Comparison of ENCODE assay signal across 27 cellular contexts in genomic region chr10:69060127-69060798, GRCh38. TPM values are rescaled to one million over a fixed set of nuclear protein-coding genes. Genes with fewer than 3 reads are reported as not detected.
DNase-seq lines count a peak whose midpoint lies in the region; ATAC-seq and TF ChIP-seq lines count a peak whose summit lies in the region.
"Had no signal": no experiment of that assay in that cellular context is flagged by ENCODE, and none has a peak within 500 bp of the region (broad histone marks: within the 10 kb centered on the region; RNA-seq: fewer than 3 reads in every experiment).

No MANE protein-coding gene starts in this region.

- H3K27me3 ChIP-seq in right cardiac atrium (ENCODE audit: control insufficient read depth, insufficient read depth): no peaks in the 10 kb centered on the region
- H3K27me3 ChIP-seq in dorsolateral prefrontal cortex: peaks cover 0 to 4% (median 0%) of the 10 kb centered on the region in 45 donors
- H3K27me3 ChIP-seq in uterus: no peaks in the 10 kb centered on the region
- H3K27me3 ChIP-seq: colonic mucosa, Peyer's patch, tibial artery had no signal

- no peak overlapping the region for H3K27ac Mint-ChIP-seq in stimulated activated memory B cell treated with anti-CD40 and anti-IgM and Interleukin-4, amounts not matched to agents 10 μg/mL and 1 μg/mL and 100 μg/mL, for 72 hours
- H3K27ac Mint-ChIP-seq: activated CD4-positive, alpha-beta memory T cell treated with anti-CD3 and anti-CD28 coated beads, Interleukin-2, amount 10 ng/mL, durations not matched to agents 7 days and 5 days; activated naive CD4-positive, alpha-beta T cell treated with anti-CD3 and anti-CD28 coated beads, Interleukin-2, amount 50 U/mL, for 24 hours; B cell; IgD-negative memory B cell; nephron progenitor cell; stimulated activated naive CD8-positive, alpha-beta T cell treated with anti-CD3 and anti-CD28 coated beads, Interleukin-15, amount 100 ng/mL, for 72 hours had no signal

- H3K36me3 ChIP-seq in uterus: no peaks in the 10 kb centered on the region
- H3K36me3 ChIP-seq: colonic mucosa, Peyer's patch, tibial artery had no signal

- H3K4me1 ChIP-seq in right cardiac atrium (ENCODE audit: control insufficient read depth, insufficient read depth, low read length): peaks cover 13% of the 10 kb centered on the region
- H3K4me1 ChIP-seq in uterus: no peaks in the 10 kb centered on the region

- H3K4me3 ChIP-seq in right cardiac atrium (ENCODE audit: low read length) (no peak overlapping the region), dorsolateral prefrontal cortex (no peak overlapping the region), uterus (no peak overlapping the region)
- H3K4me3 ChIP-seq: colonic mucosa, lung, mucosa of descending colon, tibial artery had no signal

- intact Hi-C loops in right cardiac atrium (cut with DNase I): no loop called here
- intact Hi-C loops in Right ventricle myocardium superior (cut with DNase I): no loop called here
- intact Hi-C loops in dorsolateral prefrontal cortex (cut with DNase I): no loop called here
- intact Hi-C loops in posterior vena cava (cut with DNase I): no loop called here
- intact Hi-C loops in uterus (cut with DNase I; ENCODE audit: low total_unique reads): no loop called here

- H3K36me3 Mint-ChIP-seq in stimulated activated memory B cell treated with anti-CD40 and anti-IgM and Interleukin-4, amounts not matched to agents 10 μg/mL and 1 μg/mL and 100 μg/mL, for 72 hours: no peaks in the 10 kb centered on the region
- H3K36me3 Mint-ChIP-seq: activated naive CD4-positive, alpha-beta T cell treated with anti-CD3 and anti-CD28 coated beads, Interleukin-2, amount 50 U/mL, for 24 hours; IgD-negative memory B cell had no signal

- TF ChIP-seq CTCF in dorsolateral prefrontal cortex (IDR thresholded peaks at IDR 0.05 in 54 of 56, conservative IDR thresholded peaks at IDR 0.05 in 2 of 56; ENCODE audit: low read depth in 1 of 56, partially characterized antibody in 56 of 56): no peak
- TF ChIP-seq CTCF in uterus (IDR thresholded peaks at IDR 0.05): no peak

- TF ChIP-seq POLR2A in uterus (IDR thresholded peaks at IDR 0.05): no peak

- WGBS in right cardiac atrium: 97% methylated on average over 8 of the region's 8 CpGs

- ATAC-seq in right cardiac atrium: no peak
- no peak for ATAC-seq in Right ventricle myocardium superior (ENCODE audit: poor library complexity)
- ATAC-seq in stimulated activated memory B cell treated with anti-CD40 and anti-IgM and Interleukin-4, amounts not matched to agents 10 μg/mL and 1 μg/mL and 100 μg/mL, for 72 hours: no peak
- ATAC-seq in GM19395 (IDR thresholded peaks at IDR 0.05; ENCODE audit: unreplicated experiment): no peak
- ATAC-seq: activated CD4-positive, CD25-positive, alpha-beta regulatory T cell treated with anti-CD3 and anti-CD28 coated beads, Interleukin-2, amount 50 U/mL, for 24 hours; activated T-helper 17 cell treated with anti-CD3 and anti-CD28 coated beads, Interleukin-2, amount 50 U/mL, for 72 hours; mucosa of descending colon; stimulated activated naive CD8-positive, alpha-beta T cell treated with anti-CD3 and anti-CD28 coated beads, Interleukin-15, amount 100 ng/mL, for 72 hours had no signal

- DNase-seq in right cardiac atrium (no peak), Right ventricle myocardium superior (no peak), dorsolateral prefrontal cortex (no peak), posterior vena cava (ENCODE audit: low spot score) (peak; percentile 5), uterus (no peak), NCI-H1417 (lab: John Stamatoyannopoulos, UW) (no peak)
- DNase-seq: activated CD4-positive, alpha-beta memory T cell treated with anti-CD3 and anti-CD28 coated beads, Interleukin-2, amount 10 ng/mL, durations not matched to agents 7 days and 5 days; activated CD8-positive, alpha-beta memory T cell treated with anti-CD3 and anti-CD28 coated beads, Interleukin-2, amount 50 U/mL, for 48 hours; colonic mucosa; GDM1; islet precursor cell; mucosa of descending colon; NCI-H1092; NCI-H1930; NCI-H526; nephron progenitor cell; Peyer's patch; stimulated activated naive CD8-positive, alpha-beta T cell treated with anti-CD3 and anti-CD28 coated beads, Interleukin-15, amount 100 ng/mL, for 72 hours; tibial artery had no signal

- H3K9me3 ChIP-seq in right cardiac atrium (ENCODE audit: control insufficient read depth, low read length) (no peaks in the 10 kb centered on the region), uterus (no peaks in the 10 kb centered on the region)
- H3K9me3 ChIP-seq: colonic mucosa, mucosa of descending colon, Peyer's patch, tibial artery had no signal

- H3K4me1 Mint-ChIP-seq in stimulated activated memory B cell treated with anti-CD40 and anti-IgM and Interleukin-4, amounts not matched to agents 10 μg/mL and 1 μg/mL and 100 μg/mL, for 72 hours: peaks cover 54% of the 10 kb centered on the region

- H3K4me3 Mint-ChIP-seq in stimulated activated memory B cell treated with anti-CD40 and anti-IgM and Interleukin-4, amounts not matched to agents 10 μg/mL and 1 μg/mL and 100 μg/mL, for 72 hours: no peak overlapping the region
- H3K4me3 Mint-ChIP-seq: activated naive CD4-positive, alpha-beta T cell treated with anti-CD3 and anti-CD28 coated beads, Interleukin-2, amount 50 U/mL, for 24 hours; nephron progenitor cell had no signal

- no peaks in the 10 kb centered on the region for H3K27me3 Mint-ChIP-seq in stimulated activated memory B cell treated with anti-CD40 and anti-IgM and Interleukin-4, amounts not matched to agents 10 μg/mL and 1 μg/mL and 100 μg/mL, for 72 hours
- H3K27me3 Mint-ChIP-seq: activated CD4-positive, alpha-beta memory T cell treated with anti-CD3 and anti-CD28 coated beads, Interleukin-2, amount 10 ng/mL, durations not matched to agents 7 days and 5 days; activated naive CD4-positive, alpha-beta T cell treated with anti-CD3 and anti-CD28 coated beads, Interleukin-2, amount 50 U/mL, for 24 hours; activated T-helper 17 cell treated with anti-CD3 and anti-CD28 coated beads, Interleukin-2, amount 50 U/mL, for 72 hours; B cell; IgD-negative memory B cell; stimulated activated naive CD8-positive, alpha-beta T cell treated with anti-CD3 and anti-CD28 coated beads, Interleukin-15, amount 100 ng/mL, for 72 hours had no signal

- H3K27ac ChIP-seq in right cardiac atrium (ENCODE audit: low read length) (peak overlapping the region; percentile 36), dorsolateral prefrontal cortex (peak overlapping the region in 35 of 59 donors; percentile 38 to 96 (median 87)), uterus (peak overlapping the region; percentile 79 to 85)

- no peaks in the 10 kb centered on the region for H3K9me3 Mint-ChIP-seq in stimulated activated memory B cell treated with anti-CD40 and anti-IgM and Interleukin-4, amounts not matched to agents 10 μg/mL and 1 μg/mL and 100 μg/mL, for 72 hours
- H3K9me3 Mint-ChIP-seq: activated CD4-positive, alpha-beta memory T cell treated with anti-CD3 and anti-CD28 coated beads, Interleukin-2, amount 10 ng/mL, durations not matched to agents 7 days and 5 days; activated naive CD4-positive, alpha-beta T cell treated with anti-CD3 and anti-CD28 coated beads, Interleukin-2, amount 50 U/mL, for 24 hours; activated T-helper 17 cell treated with anti-CD3 and anti-CD28 coated beads, Interleukin-2, amount 50 U/mL, for 72 hours; IgD-negative memory B cell; nephron progenitor cell; stimulated activated naive CD8-positive, alpha-beta T cell treated with anti-CD3 and anti-CD28 coated beads, Interleukin-15, amount 100 ng/mL, for 72 hours had no signal

RNA-seq across cellular contexts. Expression of gene SRGN, which starts 27.6 kb away (rescaled TPM):
- total RNA-seq in right cardiac atrium (100 to 1,000 TPM in 1 of 4 donors, 10 to 100 TPM in 3; 53.4 to 102 (median 76.8) TPM), Right ventricle myocardium superior (37.5 TPM), dorsolateral prefrontal cortex (100 to 1,000 TPM in 7 of 120 experiments, 10 to 100 TPM in 113; 11.7 to 140 (median 43.8) TPM), posterior vena cava (100 to 1,000 TPM; 138 to 144 TPM), uterus (100 to 1,000 TPM in 2 of 4 donors, 10 to 100 TPM in 2; 36.9 to 281 (median 120) TPM)
- 69.5 TPM for polyA plus RNA-seq in right cardiac atrium

Comparison
In these comparisons a context has a peak if more than half of its experiments do, and no peak if none do; other contexts are left out.
1. H3K27ac ChIP-seq: peak in every context shown above with its lines; median percentile 87 in dorsolateral prefrontal cortex; 82 in uterus; 36 in right cardiac atrium.